Comparison of ENCODE assay signal across 8 cellular contexts in genomic region chr14:77041837-77042557, GRCh38. TPM values are rescaled to one million over a fixed set of nuclear protein-coding genes. Genes with fewer than 3 reads are reported as not detected.
DNase-seq lines count a peak whose midpoint lies in the region; ATAC-seq and TF ChIP-seq lines count a peak whose summit lies in the region.

No MANE protein-coding gene starts in this region.

- H3K27ac Mint-ChIP-seq in activated T-cell treated with anti-CD3 and anti-CD28 coated beads, Interleukin-2, amount 50 U/mL, for 24 hours, result peak overlapping the region; percentile 97
- H3K27ac Mint-ChIP-seq in nephron progenitor cell, result peak overlapping the region; percentile 51

- H3K27me3 Mint-ChIP-seq in activated T-cell treated with anti-CD3 and anti-CD28 coated beads, Interleukin-2, amount 50 U/mL, for 24 hours, result no peaks in the 10 kb centered on the region
- H3K27me3 Mint-ChIP-seq in activated T-cell treated with anti-CD3 and anti-CD28 coated beads, Interleukin-2, amount 50 U/mL, for 4 hours (ENCODE audit: low read depth), result no peaks in the 10 kb centered on the region
- H3K27me3 Mint-ChIP-seq in nephron progenitor cell (ENCODE audit: low read depth, poor library complexity), result peaks cover 5% of the 10 kb centered on the region

- peak overlapping the region; percentile 84 for H3K27ac ChIP-seq in epithelial cell of prostate

- DNase-seq in activated T-cell treated with anti-CD3 and anti-CD28 coated beads, Interleukin-2, amount 50 U/mL, for 24 hours, result no peak
- DNase-seq in activated T-cell treated with anti-CD3 and anti-CD28 coated beads, Interleukin-2, amount 50 U/mL, for 4 hours, result no peak
- peak; percentile 38 for DNase-seq in SHP77 treated with DMSO at 0.1 percent for 48 hours (lab: John Stamatoyannopoulos, UW)
- DNase-seq in epithelial cell of prostate (ENCODE audit: low read depth, low spot score), result no peak
- DNase-seq in nephron progenitor cell, result no peak
- no peak for DNase-seq in NOMO-1 (lab: John Stamatoyannopoulos, UW; ENCODE audit: unreplicated experiment in 2 of 2)
- no peak for DNase-seq in activated T-cell treated with anti-CD3 and anti-CD28 coated beads for 4 hours

- no peak overlapping the region for H3K4me3 Mint-ChIP-seq in activated T-cell treated with anti-CD3 and anti-CD28 coated beads, Interleukin-2, amount 50 U/mL, for 24 hours
- no peak overlapping the region for H3K4me3 Mint-ChIP-seq in activated T-cell treated with anti-CD3 and anti-CD28 coated beads, Interleukin-2, amount 50 U/mL, for 4 hours
- H3K4me3 Mint-ChIP-seq in nephron progenitor cell, result peak overlapping the region; percentile 1

- peaks cover 91% of the 10 kb centered on the region for H3K4me1 Mint-ChIP-seq in activated T-cell treated with anti-CD3 and anti-CD28 coated beads, Interleukin-2, amount 50 U/mL, for 24 hours (ENCODE audit: low read depth)
- peaks cover 88% of the 10 kb centered on the region for H3K4me1 Mint-ChIP-seq in activated T-cell treated with anti-CD3 and anti-CD28 coated beads, Interleukin-2, amount 50 U/mL, for 4 hours (ENCODE audit: low read depth)
- peaks cover 95% of the 10 kb centered on the region for H3K4me1 Mint-ChIP-seq in nephron progenitor cell

- H3K36me3 Mint-ChIP-seq in activated T-cell treated with anti-CD3 and anti-CD28 coated beads, Interleukin-2, amount 50 U/mL, for 24 hours (ENCODE audit: low read depth), result no peaks in the 10 kb centered on the region
- no peaks in the 10 kb centered on the region for H3K36me3 Mint-ChIP-seq in activated T-cell treated with anti-CD3 and anti-CD28 coated beads, Interleukin-2, amount 50 U/mL, for 4 hours (ENCODE audit: insufficient read depth)
- no peaks in the 10 kb centered on the region for H3K36me3 Mint-ChIP-seq in nephron progenitor cell (ENCODE audit: low read depth)

- ATAC-seq in activated T-cell treated with anti-CD3 and anti-CD28 coated beads, Interleukin-2, amount 50 U/mL, for 4 hours, result no peak
- no peak for ATAC-seq in GM18870 (IDR thresholded peaks at IDR 0.05; ENCODE audit: unreplicated experiment)

- H3K9me3 Mint-ChIP-seq in activated T-cell treated with anti-CD3 and anti-CD28 coated beads, Interleukin-2, amount 50 U/mL, for 24 hours, result no peaks in the 10 kb centered on the region
- H3K9me3 Mint-ChIP-seq in activated T-cell treated with anti-CD3 and anti-CD28 coated beads, Interleukin-2, amount 50 U/mL, for 4 hours, result no peaks in the 10 kb centered on the region
- H3K9me3 Mint-ChIP-seq in nephron progenitor cell, result no peaks in the 10 kb centered on the region

- TF ChIP-seq CTCF in nephron progenitor cell (IDR thresholded peaks at IDR 0.05), result no peak

RNA-seq across cellular contexts. Expression of gene IRF2BPL, which starts 13.5 kb away (rescaled TPM):
- 10 to 100 TPM; 29.5 to 37.1 (median 32.7) TPM for total RNA-seq in activated T-cell treated with anti-CD3 and anti-CD28 coated beads, Interleukin-2, amount 50 U/mL, for 4 hours

RNA-seq across cellular contexts. Expression of gene CIPC, which starts 56.1 kb away (rescaled TPM):
- total RNA-seq in activated T-cell treated with anti-CD3 and anti-CD28 coated beads, Interleukin-2, amount 50 U/mL, for 4 hours, result 10 to 100 TPM in 1 of 3 donors, 1 to 10 TPM in 2; 9.0 to 10.2 (median 9.4) TPM
